ENCODE assay signal across 8 cellular contexts in genomic region chr22:38056969-38057841, GRCh38.
A peak's percentile ranks its signal among the peaks of the same experiment; 100 is the strongest.
DNase-seq lines count a peak whose midpoint lies in the region; ATAC-seq and TF ChIP-seq lines count a peak whose summit lies in the region.

TSS of gene PICK1 (plus strand) at chr22:38057404. CDS start at chr22:38057810, 406 bp downstream.

- peak; percentile 40 for ATAC-seq in HG02763 (IDR thresholded peaks at IDR 0.05; ENCODE audit: unreplicated experiment)

- H3K4me3 ChIP-seq in coronary artery: peak within 1 kb of the TSS; percentile 79

- DNase-seq in COR-L47 (lab: John Stamatoyannopoulos, UW) (peak; percentile 96), NCI-H510A treated with DMSO at 0.1 percent for 48 hours (lab: John Stamatoyannopoulos, UW) (peak; percentile 80), coronary artery (ENCODE audit: low spot score) (peak; percentile 95), kidney tubule cell (ENCODE audit: low spot score) (peak; percentile 95), OCI-M2 (lab: John Stamatoyannopoulos, UW; ENCODE audit: unreplicated experiment) (no peak)
- peak; percentile 75 for DNase-seq in activated CD4-positive, alpha-beta T cell treated with anti-CD3 and anti-CD28 coated beads, Interleukin-2, amount 50 U/mL, for 1 hour
- peak; percentile 79 for DNase-seq in stimulated activated CD4-positive, alpha-beta T cell treated with anti-CD3 and anti-CD28 coated beads, Interleukin-15, amount 100 ng/mL, for 48 hours (ENCODE audit: low read depth in 2 of 2)

- no peak for TF ChIP-seq CTCF in coronary artery (IDR thresholded peaks at IDR 0.05)

- peak within 1 kb of the TSS; percentile 90 to 94 for H3K27ac ChIP-seq in coronary artery
